In the genomic region with DNA sequence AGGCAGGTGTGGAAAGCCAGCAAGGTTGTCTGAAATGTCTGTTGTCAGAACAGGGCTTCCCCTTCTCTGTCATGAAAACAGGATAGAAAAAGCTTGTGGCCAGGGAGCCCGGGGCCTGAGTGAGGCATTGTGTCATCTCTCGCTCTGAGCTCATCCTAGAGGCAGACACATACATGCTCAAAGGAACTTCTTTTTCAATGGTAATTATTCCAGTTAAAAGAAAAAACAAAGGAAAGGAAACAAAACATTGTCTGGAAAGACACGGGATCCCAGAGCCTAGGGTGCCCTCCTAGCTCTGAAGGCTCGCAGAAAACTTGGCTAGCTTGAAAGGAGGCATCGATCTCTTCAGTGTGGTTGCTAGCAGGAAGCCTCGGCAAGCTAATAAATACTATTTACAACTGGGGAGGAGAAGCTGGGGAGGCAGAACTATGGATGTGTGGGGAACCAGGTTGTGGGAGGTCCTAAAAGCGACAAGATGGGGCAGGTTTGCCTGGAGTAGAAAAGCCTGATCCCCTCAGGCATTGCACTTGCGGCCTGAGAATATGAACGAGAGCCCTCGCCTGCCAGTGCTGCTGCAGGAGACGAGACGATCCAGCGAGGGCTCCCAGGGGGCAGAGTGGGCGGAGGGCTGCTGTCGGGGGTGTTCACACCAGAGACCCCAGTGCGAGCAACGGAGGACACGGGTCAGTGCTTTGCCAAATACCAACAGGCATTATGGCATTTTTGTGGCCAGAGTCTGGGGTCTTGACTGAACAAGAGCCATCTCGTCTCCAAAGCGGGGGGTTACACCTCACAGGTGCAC, we compare ENCODE assay signal across 10 cellular contexts. TPM values are rescaled to one million over a fixed set of nuclear protein-coding genes. Genes with fewer than 3 reads are reported as not detected.
DNase-seq lines count a peak whose midpoint lies in the region; ATAC-seq and TF ChIP-seq lines count a peak whose summit lies in the region.
"Had no signal": no experiment of that assay in that cellular context is flagged by ENCODE, and none has a peak within 500 bp of the region (broad histone marks: within the 10 kb centered on the region; RNA-seq: fewer than 3 reads in every experiment).

No MANE protein-coding gene starts in this region.

- peak overlapping the region; percentile 45 for H3K27ac Mint-ChIP-seq in osteocyte (ENCODE audit: unreplicated experiment)

- peak; percentile 55 for ATAC-seq in HG02610 (IDR thresholded peaks at IDR 0.05; ENCODE audit: unreplicated experiment)
- ATAC-seq in HG03135 (IDR thresholded peaks at IDR 0.05; ENCODE audit: unreplicated experiment): no peak
- no peak for ATAC-seq in HG03196 (IDR thresholded peaks at IDR 0.05; ENCODE audit: unreplicated experiment)
- ATAC-seq in GM21447 (IDR thresholded peaks at IDR 0.05; ENCODE audit: unreplicated experiment): no peak

- peak overlapping the region; percentile 30 for H3K27ac ChIP-seq in ectodermal cell (ENCODE audit: insufficient read depth, low read depth, low read length, poor library complexity, severe bottlenecking)
- peak overlapping the region in 1 of 2 experiments; percentile 96; a peak in 2 of 4 replicates for H3K27ac ChIP-seq in SK-N-SH (ENCODE audit: low read depth in 2 of 2, low read length in 1 of 2)

- peaks cover 80% of the 10 kb centered on the region for H3K36me3 Mint-ChIP-seq in osteocyte (ENCODE audit: unreplicated experiment)

- H2AFZ ChIP-seq in SK-N-SH (ENCODE audit: low read depth): no peak overlapping the region

- POLR2A ChIA-PET in SK-N-SH (lab: Yijun Ruan, JAX): no interaction called here

- H3K9me3 ChIP-seq in ectodermal cell (ENCODE audit: control insufficient read depth, low read length) (no peaks in the 10 kb centered on the region), SK-N-SH (no peaks in the 10 kb centered on the region)

- H3K4me3 ChIP-seq in ectodermal cell (ENCODE audit: insufficient read depth, low read depth, low read length): no peak overlapping the region
- no peak overlapping the region for H3K4me3 ChIP-seq in SK-N-SH (ENCODE audit: low read depth in 2 of 2, low read length in 1 of 2)

- H3K9me2 ChIP-seq in SK-N-SH: no peaks in the 10 kb centered on the region

- H3K4me1 ChIP-seq in ectodermal cell (ENCODE audit: control insufficient read depth, insufficient read depth, low read length): peaks cover 33% of the 10 kb centered on the region
- peaks cover 13 to 44% of the 10 kb centered on the region in 2 experiments for H3K4me1 ChIP-seq in SK-N-SH (ENCODE audit: control insufficient read depth in 1 of 2, insufficient read depth in 2 of 2, low read depth in 1 of 2, low read length in 1 of 2)

- H3K9me3 Mint-ChIP-seq in osteocyte (ENCODE audit: unreplicated experiment): no peaks in the 10 kb centered on the region

- no peak for TF ChIP-seq RAD21 in SK-N-SH (IDR thresholded peaks at IDR 0.05; ENCODE audit: low read length)

- DNase-seq in ELF-1 (ENCODE audit: low read depth, low spot score) (peak; percentile 80), osteocyte (ENCODE audit: extremely low spot score, unreplicated experiment) (no peak), SK-N-SH (no peak)
- DNase-seq: activated CD4-positive, CD25-positive, alpha-beta regulatory T cell; NCI-H510A treated with DMSO at 0.1 percent for 48 hours had no signal

- H3K4me3 Mint-ChIP-seq in osteocyte (ENCODE audit: unreplicated experiment): no peak overlapping the region

- H4K20me1 ChIP-seq in SK-N-SH (ENCODE audit: insufficient read depth): no peaks in the 10 kb centered on the region

- no peak overlapping the region for H3K9ac ChIP-seq in SK-N-SH

- CTCF ChIA-PET in SK-N-SH (lab: Yijun Ruan, JAX): interaction anchor here (0.8 to 2.7 kb wide), 5 partner anchors 20 to 224 kb away, joined by 3 to 11 read pairs (median 4); no protein-coding TSS in a partner anchor

- peaks cover 31% of the 10 kb centered on the region for H3K4me1 Mint-ChIP-seq in osteocyte (ENCODE audit: unreplicated experiment)

- H3K36me3 ChIP-seq in ectodermal cell (ENCODE audit: control insufficient read depth, insufficient read depth, low read length) (peaks cover 14% of the 10 kb centered on the region), SK-N-SH (replicated peaks in 1 of 2; ENCODE audit: control insufficient read depth in 1 of 2, insufficient read depth in 2 of 2, low read length in 1 of 2) (peaks cover 71 to 75% of the 10 kb centered on the region in 2 experiments)

- no peak overlapping the region for H3K4me2 ChIP-seq in SK-N-SH

- H3F3A ChIP-seq in SK-N-SH (replicated peaks; ENCODE audit: insufficient read depth): peaks cover 66% of the 10 kb centered on the region

- 22 to 29% methylated on average over 20 of the region's 20 CpGs for WGBS in ectodermal cell, 2 experiments
- WGBS in SK-N-SH (ENCODE audit: low lambda C conversion rate): 95% methylated on average over 20 of the region's 20 CpGs

- H3K79me2 ChIP-seq in SK-N-SH (ENCODE audit: insufficient read depth): peaks cover 4% of the 10 kb centered on the region; the same call in 1 of the 2 replicates

- H3K27me3 Mint-ChIP-seq in osteocyte (ENCODE audit: unreplicated experiment): no peaks in the 10 kb centered on the region

- no peak for TF ChIP-seq EP300 in SK-N-SH (IDR thresholded peaks at IDR 0.05; ENCODE audit: borderline replicate concordance in 1 of 2, low read depth in 1 of 2, low read length in 1 of 2)

- TF ChIP-seq CTCF in osteocyte (IDR thresholded peaks at IDR 0.05) (no peak), SK-N-SH (IDR thresholded peaks at IDR 0.05) (no peak)

- H3K27me3 ChIP-seq in ectodermal cell (ENCODE audit: control insufficient read depth, insufficient read depth, low read length, poor library complexity, severe bottlenecking) (no peaks in the 10 kb centered on the region), SK-N-SH (ENCODE audit: insufficient read depth) (no peaks in the 10 kb centered on the region)

TF ChIP-seq in SK-N-SH, 30 proteins besides CTCF, POLR2A, EP300 and RAD21 (continues in another document):
- TF ChIP-seq, protein P1, sequence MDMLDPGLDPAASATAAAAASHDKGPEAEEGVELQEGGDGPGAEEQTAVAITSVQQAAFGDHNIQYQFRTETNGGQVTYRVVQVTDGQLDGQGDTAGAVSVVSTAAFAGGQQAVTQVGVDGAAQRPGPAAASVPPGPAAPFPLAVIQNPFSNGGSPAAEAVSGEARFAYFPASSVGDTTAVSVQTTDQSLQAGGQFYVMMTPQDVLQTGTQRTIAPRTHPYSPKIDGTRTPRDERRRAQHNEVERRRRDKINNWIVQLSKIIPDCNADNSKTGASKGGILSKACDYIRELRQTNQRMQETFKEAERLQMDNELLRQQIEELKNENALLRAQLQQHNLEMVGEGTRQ (IDR thresholded peaks at IDR 0.05; ENCODE audit: borderline replicate concordance, low read depth, low read length): no peak
- TF ChIP-seq YY1 (IDR thresholded peaks at IDR 0.05; ENCODE audit: low read depth) (no peak), CHD2 (IDR thresholded peaks at IDR 0.05; ENCODE audit: low read length, partially characterized antibody) (no peak), TCF12 (IDR thresholded peaks at IDR 0.05) (no peak), FOXM1 (IDR thresholded peaks at IDR 0.05; ENCODE audit: low read depth) (no peak), SMC3 (IDR thresholded peaks at IDR 0.05; ENCODE audit: low read depth, low read length) (no peak), SIN3A (IDR thresholded peaks at IDR 0.05; ENCODE audit: borderline replicate concordance, low read depth, low read length) (no peak)
- TF ChIP-seq, protein P2, sequence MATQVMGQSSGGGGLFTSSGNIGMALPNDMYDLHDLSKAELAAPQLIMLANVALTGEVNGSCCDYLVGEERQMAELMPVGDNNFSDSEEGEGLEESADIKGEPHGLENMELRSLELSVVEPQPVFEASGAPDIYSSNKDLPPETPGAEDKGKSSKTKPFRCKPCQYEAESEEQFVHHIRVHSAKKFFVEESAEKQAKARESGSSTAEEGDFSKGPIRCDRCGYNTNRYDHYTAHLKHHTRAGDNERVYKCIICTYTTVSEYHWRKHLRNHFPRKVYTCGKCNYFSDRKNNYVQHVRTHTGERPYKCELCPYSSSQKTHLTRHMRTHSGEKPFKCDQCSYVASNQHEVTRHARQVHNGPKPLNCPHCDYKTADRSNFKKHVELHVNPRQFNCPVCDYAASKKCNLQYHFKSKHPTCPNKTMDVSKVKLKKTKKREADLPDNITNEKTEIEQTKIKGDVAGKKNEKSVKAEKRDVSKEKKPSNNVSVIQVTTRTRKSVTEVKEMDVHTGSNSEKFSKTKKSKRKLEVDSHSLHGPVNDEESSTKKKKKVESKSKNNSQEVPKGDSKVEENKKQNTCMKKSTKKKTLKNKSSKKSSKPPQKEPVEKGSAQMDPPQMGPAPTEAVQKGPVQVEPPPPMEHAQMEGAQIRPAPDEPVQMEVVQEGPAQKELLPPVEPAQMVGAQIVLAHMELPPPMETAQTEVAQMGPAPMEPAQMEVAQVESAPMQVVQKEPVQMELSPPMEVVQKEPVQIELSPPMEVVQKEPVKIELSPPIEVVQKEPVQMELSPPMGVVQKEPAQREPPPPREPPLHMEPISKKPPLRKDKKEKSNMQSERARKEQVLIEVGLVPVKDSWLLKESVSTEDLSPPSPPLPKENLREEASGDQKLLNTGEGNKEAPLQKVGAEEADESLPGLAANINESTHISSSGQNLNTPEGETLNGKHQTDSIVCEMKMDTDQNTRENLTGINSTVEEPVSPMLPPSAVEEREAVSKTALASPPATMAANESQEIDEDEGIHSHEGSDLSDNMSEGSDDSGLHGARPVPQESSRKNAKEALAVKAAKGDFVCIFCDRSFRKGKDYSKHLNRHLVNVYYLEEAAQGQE (IDR thresholded peaks at IDR 0.05; ENCODE audit: low read depth, low read length): no peak
- TF ChIP-seq, protein P3, sequence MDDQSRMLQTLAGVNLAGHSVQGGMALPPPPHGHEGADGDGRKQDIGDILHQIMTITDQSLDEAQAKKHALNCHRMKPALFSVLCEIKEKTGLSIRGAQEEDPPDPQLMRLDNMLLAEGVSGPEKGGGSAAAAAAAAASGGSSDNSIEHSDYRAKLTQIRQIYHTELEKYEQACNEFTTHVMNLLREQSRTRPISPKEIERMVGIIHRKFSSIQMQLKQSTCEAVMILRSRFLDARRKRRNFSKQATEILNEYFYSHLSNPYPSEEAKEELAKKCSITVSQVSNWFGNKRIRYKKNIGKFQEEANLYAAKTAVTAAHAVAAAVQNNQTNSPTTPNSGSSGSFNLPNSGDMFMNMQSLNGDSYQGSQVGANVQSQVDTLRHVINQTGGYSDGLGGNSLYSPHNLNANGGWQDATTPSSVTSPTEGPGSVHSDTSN (IDR thresholded peaks at IDR 0.05): no peak

RNA-seq across cellular contexts. Expression of a gene that starts 32.8 kb away (rescaled TPM):
- 1.7 TPM for polyA plus RNA-seq in ectodermal cell (2013, experiment 1 of 4)
- 1.1 TPM for polyA plus RNA-seq in ectodermal cell (2013, experiment 2 of 4)
- 1.0 TPM for polyA plus RNA-seq in ectodermal cell (2013, experiment 3 of 4)
- 0.77 TPM for polyA plus RNA-seq in ectodermal cell (2013, experiment 4 of 4)
- total RNA-seq in osteocyte: 3.0 and 3.1 TPM in 2 replicates
- 1.3 and 1.4 TPM in 2 replicates for polyA plus RNA-seq in SK-N-SH (2012; rRNA removed)
- polyA plus RNA-seq in SK-N-SH (2012; cell fraction: cytosol; rRNA removed): 0.80 and 0.97 TPM in 2 replicates
- polyA plus RNA-seq in SK-N-SH (2012; cell fraction: nucleus; rRNA removed): 2.6 and 4.5 TPM in 2 replicates
